In the genomic region with DNA sequence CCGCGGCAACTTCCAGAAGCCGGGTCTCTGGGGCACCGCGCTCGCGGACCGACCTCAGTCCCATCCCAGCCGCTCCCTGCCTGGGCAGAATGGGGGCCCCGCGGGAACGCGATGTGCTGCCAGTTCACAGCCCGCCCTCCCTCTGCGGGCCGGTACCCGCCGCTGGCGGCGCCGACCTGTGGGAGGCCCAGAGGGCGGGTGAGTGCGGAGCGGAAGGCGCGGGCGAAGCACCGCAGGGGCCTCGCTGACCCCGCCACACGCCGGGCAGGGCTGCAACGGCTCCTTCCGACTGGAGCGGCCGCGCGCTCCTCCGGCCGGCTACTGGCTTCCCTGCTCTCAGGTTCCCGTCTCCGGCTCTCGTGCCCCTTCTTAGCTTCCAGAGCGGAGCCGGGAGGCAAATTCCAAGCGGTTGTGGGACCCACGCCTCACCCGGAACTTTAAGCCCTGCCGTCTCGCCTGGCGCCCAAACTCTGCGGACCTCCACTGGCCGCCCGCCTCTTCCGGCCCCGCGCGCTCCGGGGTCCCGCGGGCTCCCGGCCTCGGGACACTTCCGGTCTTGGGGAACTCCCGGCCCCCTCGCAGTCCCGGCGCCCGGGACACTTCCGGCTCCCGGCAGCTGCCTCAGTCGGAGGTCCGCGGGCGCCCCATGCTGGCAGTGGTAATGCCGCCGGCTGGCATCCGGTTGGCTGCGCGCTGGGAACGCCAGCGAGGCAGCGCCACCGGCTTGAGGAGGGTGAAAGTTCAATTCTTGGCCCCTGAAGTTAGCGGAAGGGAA, we compare ENCODE assay signal across 8 cellular contexts. TPM values are rescaled to one million over a fixed set of nuclear protein-coding genes. Genes with fewer than 3 reads are reported as not detected.
DNase-seq lines count a peak whose midpoint lies in the region; ATAC-seq and TF ChIP-seq lines count a peak whose summit lies in the region.

A gene with protein sequence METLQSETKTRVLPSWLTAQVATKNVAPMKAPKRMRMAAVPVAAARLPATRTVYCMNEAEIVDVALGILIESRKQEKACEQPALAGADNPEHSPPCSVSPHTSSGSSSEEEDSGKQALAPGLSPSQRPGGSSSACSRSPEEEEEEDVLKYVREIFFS (minus strand): TSS at position 485 of the 775 bp plus-strand sequence. CDS start 1,785 bp downstream, outside the sequence.

- H3K4me1 Mint-ChIP-seq in CD14-positive monocyte = peaks cover 58% of the 10 kb centered on the region

- peaks cover 0 to 2% (median 1%) of the 10 kb centered on the region in 3 donors for H3K27me3 Mint-ChIP-seq in CD14-positive monocyte (ENCODE audit: low read depth in 3 of 3)

- H3K36me3 Mint-ChIP-seq in CD14-positive monocyte = peaks cover 33 to 37% of the 10 kb centered on the region in 2 donors

- 0 to 1% methylated on average over 29 to 51 of the region's 85 CpGs for WGBS in lower leg skin, 2 donors

- ATAC-seq in GM19372 (IDR thresholded peaks at IDR 0.05; ENCODE audit: low read depth, unreplicated experiment) (peak; percentile 70), HG03558 (IDR thresholded peaks at IDR 0.05; ENCODE audit: extremely low read depth, unreplicated experiment) (peak; percentile 55)

- TF ChIP-seq CTCF in CD14-positive monocyte (IDR thresholded peaks at IDR 0.05) = peak; percentile 76
- peak in 1 of 3 donors; percentile 14 for TF ChIP-seq CTCF in lower leg skin (IDR thresholded peaks at IDR 0.05)

- no peak for TF ChIP-seq POLR2A in lower leg skin (IDR thresholded peaks at IDR 0.05)

- H3K9me3 Mint-ChIP-seq in CD14-positive monocyte = no peaks in the 10 kb centered on the region

- peak within 1 kb of the TSS; percentile 90 for H3K4me3 ChIP-seq in lower leg skin (ENCODE audit: low read depth, poor library complexity, severe bottlenecking)

- DNase-seq in CD14-positive monocyte (ENCODE audit: low spot score) = peak; percentile 90
- DNase-seq in NCI-H748 (lab: John Stamatoyannopoulos, UW; ENCODE audit: unreplicated experiment) = peak; percentile 94
- peak; percentile 79 to 91 for DNase-seq in activated CD4-positive, alpha-beta T cell treated with anti-CD3 and anti-CD28 coated beads, Interleukin-2, amount 50 U/mL, for 24 hours (ENCODE audit: low read depth in 1 of 2, low spot score in 1 of 2)
- peak; percentile 78 to 95 for DNase-seq in dermis microvascular lymphatic vessel endothelial cell (ENCODE audit: low read depth in 2 of 2)
- DNase-seq in lower leg skin (ENCODE audit: low spot score in 2 of 2) = peak; percentile 87 to 98
- peak; percentile 91 to 94 for DNase-seq in stimulated activated CD4-positive, alpha-beta T cell treated with anti-CD3 and anti-CD28 coated beads, Interleukin-4, amount 100 ng/mL, for 48 hours (ENCODE audit: low read depth in 2 of 2)

- intact Hi-C loops in CD14-positive monocyte (cut with micrococcal nuclease) (loop anchor here (5.0 kb wide), 2 partner anchors 42 to 183 kb away; a partner anchor contains a TSS), lower leg skin (cut with DNase I; ENCODE audit: low total_unique reads) (no loop called here)

- H3K27ac Mint-ChIP-seq in CD14-positive monocyte = peak within 1 kb of the TSS; percentile 90 to 98 (median 96)

- H3K4me3 Mint-ChIP-seq in CD14-positive monocyte = peak within 1 kb of the TSS; percentile 85 to 92

RNA-seq across cellular contexts. Expression of the gene that starts here (rescaled TPM):
- 10 to 100 TPM; 40.1 to 47.4 TPM for polyA plus RNA-seq in CD14-positive monocyte
- total RNA-seq in dermis microvascular lymphatic vessel endothelial cell = 12.3 and 12.7 TPM in 2 replicates
- total RNA-seq in lower leg skin = 10 to 100 TPM; 26.1 to 42.2 (median 30.5) TPM

Comparison
In these comparisons a context has a peak if more than half of its experiments do, and no peak if none do; other contexts are left out.
1. Peak in every context shown above with its lines: DNase-seq, ATAC-seq and H3K4me3 ChIP-seq.